In genomic region chr2:208556954-208557601, GRCh38 we compare ENCODE assay signal across 18 cellular contexts.
A peak's percentile ranks its signal among the peaks of the same experiment; 100 is the strongest.
DNase-seq lines count a peak whose midpoint lies in the region; ATAC-seq and TF ChIP-seq lines count a peak whose summit lies in the region.
"Had no signal": no experiment of that assay in that cellular context is flagged by ENCODE, and none has a peak within 500 bp of the region (broad histone marks: within the 10 kb centered on the region; RNA-seq: fewer than 3 reads in every experiment).

No MANE protein-coding gene starts in this region.

- H3K9me3 ChIP-seq in lower lobe of right lung, result peaks cover 4% of the 10 kb centered on the region
- H3K9me3 ChIP-seq: gastrocnemius medialis had no signal

- H3K4me1 ChIP-seq in lower lobe of right lung, result no peaks in the 10 kb centered on the region
- H3K4me1 ChIP-seq: gastrocnemius medialis had no signal

- no peak; the same call in 2 of the 3 replicates for ATAC-seq in SK-N-SH treated with all-trans-retinoic acid at 6 μM for 48 hours
- no peak for ATAC-seq in sciatic nerve
- ATAC-seq in lower lobe of right lung, result no peak
- ATAC-seq: gastrocnemius medialis, Panc1 had no signal

- DNase-seq in NCI-H1417 (lab: John Stamatoyannopoulos, UW), result peak in 2 of 3 experiments; percentile 0 to 52
- DNase-seq in NCI-H1417 treated with DMSO at 0.1 percent for 48 hours (lab: John Stamatoyannopoulos, UW), result no peak
- DNase-seq in NCI-H2171 treated with DMSO at 0.1 percent for 48 hours (lab: John Stamatoyannopoulos, UW), result peak; percentile 55
- no peak for DNase-seq in mesothelial cell of epicardium (ENCODE audit: low spot score in 2 of 2, unreplicated experiment in 2 of 2)
- no peak for DNase-seq in sciatic nerve (ENCODE audit: low spot score)
- no peak for DNase-seq in GM13977 (ENCODE audit: low spot score)
- DNase-seq in lower lobe of right lung, result no peak
- DNase-seq: 8988T; activated naive CD4-positive, alpha-beta T cell treated with anti-CD3 and anti-CD28 coated beads for 36 hours; activated T-cell treated with anti-CD3 and anti-CD28 coated beads, Interleukin-2, amount 50 U/mL, for 24 hours; anterior cingulate cortex; gastrocnemius medialis; kidney; NCI-H187 treated with DMSO at 0.1 percent for 48 hours had no signal

- no peaks in the 10 kb centered on the region for H3K27me3 Mint-ChIP-seq in mesothelial cell of epicardium (ENCODE audit: low read depth)
- H3K27me3 Mint-ChIP-seq: activated T-cell treated with anti-CD3 and anti-CD28 coated beads, Interleukin-2, amount 50 U/mL, for 24 hours; memory B cell had no signal

- peaks cover 12% of the 10 kb centered on the region for H3K4me1 Mint-ChIP-seq in mesothelial cell of epicardium
- H3K4me1 Mint-ChIP-seq: memory B cell had no signal

- H3K36me3 Mint-ChIP-seq in mesothelial cell of epicardium, result no peaks in the 10 kb centered on the region
- H3K36me3 Mint-ChIP-seq: memory B cell had no signal

- peak overlapping the region; percentile 7 for H3K27ac Mint-ChIP-seq in mesothelial cell of epicardium
- H3K27ac Mint-ChIP-seq: activated naive CD4-positive, alpha-beta T cell treated with anti-CD3 and anti-CD28 coated beads for 36 hours; activated T-cell treated with anti-CD3 and anti-CD28 coated beads, Interleukin-2, amount 50 U/mL, for 24 hours; memory B cell had no signal

- H3K27ac ChIP-seq in lower lobe of right lung, result no peak overlapping the region
- H3K27ac ChIP-seq: gastrocnemius medialis, SK-N-MC had no signal

- intact Hi-C loops in sciatic nerve (cut with DNase I), result no loop called here
- intact Hi-C loops in lower lobe of right lung (cut with DNase I), result no loop called here

- in situ Hi-C loops in GM13977 (cut with MboI; ENCODE audit: low pct_unique_long_range_greater_than_20kb, low sequenced_read_pairs, unreplicated experiment), result no loop called here

- no peaks in the 10 kb centered on the region for H3K27me3 ChIP-seq in lower lobe of right lung (ENCODE audit: low read depth)
- H3K27me3 ChIP-seq: gastrocnemius medialis had no signal

- no peak overlapping the region for H3K4me3 ChIP-seq in lower lobe of right lung
- H3K4me3 ChIP-seq: gastrocnemius medialis, SK-N-MC had no signal

- TF ChIP-seq CTCF in mesothelial cell of epicardium (IDR thresholded peaks at IDR 0.05; ENCODE audit: unreplicated experiment), result no peak
- TF ChIP-seq CTCF in GM13977 (IDR thresholded peaks at IDR 0.05; ENCODE audit: extremely low read depth, insufficient read depth, missing control alignments), result no peak
- no peak for TF ChIP-seq CTCF in lower lobe of right lung (IDR thresholded peaks at IDR 0.05)

- no peaks in the 10 kb centered on the region for H3K36me3 ChIP-seq in lower lobe of right lung
- H3K36me3 ChIP-seq: gastrocnemius medialis had no signal

- no peak overlapping the region for H3K4me3 Mint-ChIP-seq in mesothelial cell of epicardium
- H3K4me3 Mint-ChIP-seq: activated naive CD4-positive, alpha-beta T cell treated with anti-CD3 and anti-CD28 coated beads for 36 hours; activated T-cell treated with anti-CD3 and anti-CD28 coated beads, Interleukin-2, amount 50 U/mL, for 24 hours; memory B cell had no signal

- H3K9me3 Mint-ChIP-seq in mesothelial cell of epicardium, result peaks cover 8% of the 10 kb centered on the region

TF ChIP-seq in SK-N-SH treated with all-trans-retinoic acid at 6 μM for 48 hours, 23 proteins besides CTCF, POLR2A, EP300 and RAD21:
- TF ChIP-seq, protein P1, sequence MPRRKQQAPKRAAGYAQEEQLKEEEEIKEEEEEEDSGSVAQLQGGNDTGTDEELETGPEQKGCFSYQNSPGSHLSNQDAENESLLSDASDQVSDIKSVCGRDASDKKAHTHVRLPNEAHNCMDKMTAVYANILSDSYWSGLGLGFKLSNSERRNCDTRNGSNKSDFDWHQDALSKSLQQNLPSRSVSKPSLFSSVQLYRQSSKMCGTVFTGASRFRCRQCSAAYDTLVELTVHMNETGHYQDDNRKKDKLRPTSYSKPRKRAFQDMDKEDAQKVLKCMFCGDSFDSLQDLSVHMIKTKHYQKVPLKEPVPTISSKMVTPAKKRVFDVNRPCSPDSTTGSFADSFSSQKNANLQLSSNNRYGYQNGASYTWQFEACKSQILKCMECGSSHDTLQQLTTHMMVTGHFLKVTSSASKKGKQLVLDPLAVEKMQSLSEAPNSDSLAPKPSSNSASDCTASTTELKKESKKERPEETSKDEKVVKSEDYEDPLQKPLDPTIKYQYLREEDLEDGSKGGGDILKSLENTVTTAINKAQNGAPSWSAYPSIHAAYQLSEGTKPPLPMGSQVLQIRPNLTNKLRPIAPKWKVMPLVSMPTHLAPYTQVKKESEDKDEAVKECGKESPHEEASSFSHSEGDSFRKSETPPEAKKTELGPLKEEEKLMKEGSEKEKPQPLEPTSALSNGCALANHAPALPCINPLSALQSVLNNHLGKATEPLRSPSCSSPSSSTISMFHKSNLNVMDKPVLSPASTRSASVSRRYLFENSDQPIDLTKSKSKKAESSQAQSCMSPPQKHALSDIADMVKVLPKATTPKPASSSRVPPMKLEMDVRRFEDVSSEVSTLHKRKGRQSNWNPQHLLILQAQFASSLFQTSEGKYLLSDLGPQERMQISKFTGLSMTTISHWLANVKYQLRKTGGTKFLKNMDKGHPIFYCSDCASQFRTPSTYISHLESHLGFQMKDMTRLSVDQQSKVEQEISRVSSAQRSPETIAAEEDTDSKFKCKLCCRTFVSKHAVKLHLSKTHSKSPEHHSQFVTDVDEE (CRISPR knock-in tag; IDR thresholded peaks at IDR 0.05), result peak; percentile 71; the same call in 1 of the 2 replicates
- TF ChIP-seq POU6F1 (CRISPR knock-in tag; IDR thresholded peaks at IDR 0.05; ENCODE audit: borderline replicate concordance, low read depth) (no peak), ISL1 (CRISPR knock-in tag; IDR thresholded peaks at IDR 0.05) (peak; percentile 11; the same call in 1 of the 2 replicates), TCF4 (CRISPR knock-in tag; IDR thresholded peaks at IDR 0.05; ENCODE audit: borderline replicate concordance) (peak; percentile 87), CSRNP3 (CRISPR knock-in tag; IDR thresholded peaks at IDR 0.05) (no peak)

Comparison
In these comparisons a context has a peak if more than half of its experiments do, and no peak if none do; other contexts are left out.
1. DNase-seq: peak in NCI-H1417 (2 of 3) and NCI-H2171 treated with DMSO at 0.1 percent for 48 hours (single experiment); none in NCI-H1417 treated with DMSO at 0.1 percent for 48 hours (single experiment), mesothelial cell of epicardium (0 of 2), sciatic nerve (single experiment), GM13977 (single experiment) and lower lobe of right lung (single experiment).